Comparison of ENCODE assay signal across 6 cellular contexts in the genomic region with DNA sequence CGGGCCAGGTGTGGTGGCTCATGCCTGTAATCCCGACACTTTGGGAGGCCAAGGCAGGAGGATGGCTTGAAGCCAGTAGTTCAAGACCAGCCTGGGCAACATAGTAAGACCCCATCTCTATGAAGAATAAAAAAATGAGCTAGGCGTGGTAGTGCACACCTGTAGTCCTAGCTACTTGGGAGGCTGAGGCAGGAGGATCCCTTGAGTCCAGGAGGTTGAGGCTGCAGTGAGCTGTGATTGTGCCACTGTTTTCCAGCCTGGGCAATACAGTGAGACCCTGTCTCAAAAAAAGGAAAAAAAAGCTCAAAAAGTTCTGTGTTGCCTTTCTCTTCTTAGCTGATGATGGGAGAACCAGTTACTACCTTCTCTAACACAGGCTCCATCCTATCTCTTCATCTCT. TPM values are rescaled to one million over a fixed set of nuclear protein-coding genes. Genes with fewer than 3 reads are reported as not detected.
A peak's percentile ranks its signal among the peaks of the same experiment; 100 is the strongest.
DNase-seq lines count a peak whose midpoint lies in the region; ATAC-seq, FAIRE-seq and TF ChIP-seq lines count a peak whose summit lies in the region.
"Not testable (repeated sequence)": the region's sequence is repeated elsewhere in the genome, so short reads cannot be mapped to it uniquely, and the experiment has no call there.

No MANE protein-coding gene starts in this region.

- not testable (repeated sequence) for H3K27ac Mint-ChIP-seq in WTC11

- CTCF ChIA-PET in A673 (lab: Charles Lee); HEK293 (lab: Yijun Ruan, JAX); OCI-LY7 (lab: Charles Lee; ENCODE audit: unreplicated experiment); K562 (lab: Yijun Ruan, JAX; ENCODE audit: low intra/inter-chr PET ratio); mammary epithelial cell (lab: Charles Lee; ENCODE audit: low non-redundant PET): not testable (repeated sequence)
- CTCF ChIA-PET in WTC11 (lab: Charles Lee) = interaction anchor here (1.1 kb wide), 1 partner anchor 8 kb away, joined by 3 read pairs; no protein-coding TSS in a partner anchor

- not testable (repeated sequence) for H3K9me3 ChIP-seq in A673 (ENCODE audit: low read depth, low read length, poor library complexity, severe bottlenecking); HEK293 (ENCODE audit: control insufficient read depth, insufficient read depth, low read depth, low read length); OCI-LY7 (ENCODE audit: low read length); K562 (replicated peaks; ENCODE audit: control insufficient read depth, insufficient read depth, low read depth, low read length); mammary epithelial cell (replicated peaks; ENCODE audit: insufficient read depth, low read length)

- TF ChIP-seq CTCF in A673 (conservative IDR thresholded peaks at IDR 0.05; ENCODE audit: low read depth, low read length); HEK293 (tag by site-specific recombination; IDR thresholded peaks at IDR 0.05); OCI-LY7 (conservative IDR thresholded peaks at IDR 0.05; ENCODE audit: low read length); WTC11 (IDR thresholded peaks at IDR 0.05); K562 (IDR thresholded peaks at IDR 0.05 in 2 of 3, conservative IDR thresholded peaks at IDR 0.05 in 1 of 3; ENCODE audit: insufficient read depth in 2 of 3, low read depth in 1 of 3, low read length in 3 of 3); mammary epithelial cell (conservative IDR thresholded peaks at IDR 0.05 in 1 of 2, IDR thresholded peaks at IDR 0.05 in 1 of 2; ENCODE audit: extremely low read depth in 1 of 2, insufficient read depth in 1 of 2, low read depth in 1 of 2, low read length in 2 of 2): not testable (repeated sequence)

- H3K36me3 Mint-ChIP-seq in WTC11 = peaks cover 84% of the 10 kb centered on the region

- TF ChIP-seq POLR2A in K562 (conservative IDR thresholded peaks at IDR 0.05) = not testable (repeated sequence)

- H4K20me1 ChIP-seq in OCI-LY7 (ENCODE audit: insufficient read depth, low read length); K562 (replicated peaks; ENCODE audit: control insufficient read depth, insufficient read depth, low read length); mammary epithelial cell (ENCODE audit: insufficient read depth, low read length): not testable (repeated sequence)

- BruUV-seq in A673 (replicated peaks; lab: Mats Ljungman, UMichigan) (TSS peak; percentile 35), OCI-LY7 (replicated peaks; lab: Mats Ljungman, UMichigan) (TSS peak; percentile 32), K562 (replicated peaks; lab: Mats Ljungman, UMichigan) (TSS peak; percentile 32), mammary epithelial cell (replicated peaks; lab: Mats Ljungman, UMichigan) (TSS peak; percentile 27)

- H3K9me2 ChIP-seq in OCI-LY7 (ENCODE audit: insufficient read depth, low read length) = not testable (repeated sequence)

- H3K4me3 Mint-ChIP-seq in WTC11 = not testable (repeated sequence)

- H3K79me2 ChIP-seq in OCI-LY7 (ENCODE audit: insufficient read depth, low read depth, low read length); K562 (ENCODE audit: control insufficient read depth, insufficient read depth, low read length); mammary epithelial cell (ENCODE audit: insufficient read depth, low read length): not testable (repeated sequence)

- dilution Hi-C loops in mammary epithelial cell (cut with HindIII; ENCODE audit: low sequenced_read_pairs) = not testable (repeated sequence)

- H3K4me2 ChIP-seq in OCI-LY7 (ENCODE audit: low read length); K562 (ENCODE audit: insufficient read depth, low read length); mammary epithelial cell (ENCODE audit: insufficient read depth, low read depth, low read length): not testable (repeated sequence)

- H3K36me3 ChIP-seq in A673 (ENCODE audit: insufficient read depth, low read length, poor library complexity, severe bottlenecking) (peaks cover 30% of the 10 kb centered on the region), HEK293 (ENCODE audit: control insufficient read depth in 2 of 2, insufficient read depth in 1 of 2, low read length in 2 of 2) (peaks cover 6 to 87% of the 10 kb centered on the region in 2 experiments; a peak in 2 of 3 replicates), OCI-LY7 (ENCODE audit: insufficient read depth, low read length) (peaks cover 93% of the 10 kb centered on the region), K562 (ENCODE audit: control insufficient read depth, insufficient read depth, low read length) (peaks cover 82% of the 10 kb centered on the region), mammary epithelial cell (ENCODE audit: insufficient read depth, low read length) (peaks cover 18% of the 10 kb centered on the region)

- not testable (repeated sequence) for ATAC-seq in WTC11, K562

- not testable (repeated sequence) for H3K4me3 ChIP-seq in A673 (ENCODE audit: low read depth, low read length, poor library complexity, severe bottlenecking); HEK293 (ENCODE audit: low read depth, low read length); OCI-LY7 (ENCODE audit: low read depth, low read length, poor library complexity, severe bottlenecking); K562; mammary epithelial cell (replicated peaks in 1 of 3; ENCODE audit: insufficient read depth in 1 of 3, low read depth in 2 of 3, low read length in 3 of 3)

- not testable (repeated sequence) for H3K27ac ChIP-seq in A673 (ENCODE audit: low read depth, low read length, poor library complexity, severe bottlenecking); HEK293 (ENCODE audit: extremely low read depth, low read depth, low read length); OCI-LY7 (ENCODE audit: low read depth, low read length, poor library complexity, severe bottlenecking); K562 (ENCODE audit: extremely low read depth, low read depth, low read length); mammary epithelial cell (ENCODE audit: insufficient read depth, low read depth, low read length)

- in situ Hi-C loops in K562 (cut with MboI); mammary epithelial cell (cut with MboI; ENCODE audit: low sequenced_read_pairs in 2 of 2): not testable (repeated sequence)

- WGBS in K562 (ENCODE audit: insufficient coverage, low coverage, missing lambda C conversion rate) = 92% methylated on average over 3 of the region's 3 CpGs
- WGBS in mammary epithelial cell (ENCODE audit: low coverage, missing lambda C conversion rate) = 100% methylated on average over 2 of the region's 3 CpGs

- H3K9ac ChIP-seq in K562 (ENCODE audit: insufficient read depth in 1 of 2, low read depth in 2 of 2, low read length in 2 of 2); mammary epithelial cell (ENCODE audit: insufficient read depth, low read length): not testable (repeated sequence)

- not testable (repeated sequence) for H3K4me1 Mint-ChIP-seq in WTC11

- not testable (repeated sequence) for TF ChIP-seq EP300 in K562 (IDR thresholded peaks at IDR 0.05; ENCODE audit: low read length)

- H3K9me1 ChIP-seq in K562 (ENCODE audit: control insufficient read depth, insufficient read depth, low read length) = not testable (repeated sequence)

- H2AFZ ChIP-seq in OCI-LY7 (ENCODE audit: low read length); K562 (ENCODE audit: low read depth, low read length); mammary epithelial cell (ENCODE audit: low read depth, low read length): not testable (repeated sequence)

- FAIRE-seq in K562 (lab: Jason Lieb, UNC) = not testable (repeated sequence)

- not testable (repeated sequence) for H3K27me3 Mint-ChIP-seq in WTC11 (ENCODE audit: low read depth)

- not testable (repeated sequence) for H3K27me3 ChIP-seq in A673 (replicated peaks; ENCODE audit: insufficient read depth, low read depth, low read length, poor library complexity); K562 (ENCODE audit: control insufficient read depth in 2 of 2, insufficient read depth in 2 of 2, low read length in 2 of 2); mammary epithelial cell (ENCODE audit: insufficient read depth, low read length)

- not testable (repeated sequence) for TF ChIP-seq RAD21 in K562 (CRISPR knock-in tag; conservative IDR thresholded peaks at IDR 0.05 in 1 of 2, IDR thresholded peaks at IDR 0.05 in 1 of 2)

- not testable (repeated sequence) for H3K9me3 Mint-ChIP-seq in WTC11

- H3K4me1 ChIP-seq in A673 (ENCODE audit: insufficient read depth, low read length, poor library complexity, severe bottlenecking); HEK293 (ENCODE audit: control insufficient read depth, insufficient read depth, low read length); OCI-LY7 (ENCODE audit: insufficient read depth, low read length, poor library complexity, severe bottlenecking); K562 (replicated peaks in 1 of 2; ENCODE audit: control insufficient read depth in 2 of 2, insufficient read depth in 2 of 2, low read length in 2 of 2); mammary epithelial cell (ENCODE audit: insufficient read depth, low read length): not testable (repeated sequence)

- POLR2A ChIA-PET in A673 (lab: Charles Lee; ENCODE audit: low non-redundant PET); WTC11 (lab: Charles Lee): not testable (repeated sequence)
- POLR2A ChIA-PET in HEK293 (lab: Yijun Ruan, JAX) (interaction anchor here (0.6 kb wide), 1 partner anchor 157 kb away, joined by 4 read pairs; no protein-coding TSS in a partner anchor), OCI-LY7 (lab: Charles Lee) (interaction anchor here (0.6 kb wide), 1 partner anchor 260 kb away, joined by 3 read pairs; no protein-coding TSS in a partner anchor), K562 (lab: Yijun Ruan, JAX) (interaction anchor here (0.6 to 3.3 kb wide), 6 partner anchors 8 to 455 kb away, joined by 3 to 16 read pairs (median 4); no protein-coding TSS in a partner anchor)

- intact Hi-C loops in A673 (cut with micrococcal nuclease; ENCODE audit: unreplicated experiment); OCI-LY7 (cut with micrococcal nuclease; ENCODE audit: unreplicated experiment); K562 (cut with micrococcal nuclease); mammary epithelial cell (cut with micrococcal nuclease): not testable (repeated sequence)

- DNase-seq in A673 (ENCODE audit: low spot score); OCI-LY7 (ENCODE audit: low spot score); WTC11 (ENCODE audit: low spot score); K562 (ENCODE audit: extremely low read depth in 1 of 4, low spot score in 3 of 4); mammary epithelial cell: not testable (repeated sequence)

RNA-seq across cellular contexts. Expression of gene TRIM45, which starts 19.7 kb away (rescaled TPM):
- total RNA-seq in A673 (2021) (3.2 and 6.7 TPM in 2 replicates), OCI-LY7 (2022) (not detected in 2 replicates), WTC11 (2021) (11.8 to 17.7 TPM (median 15.7 TPM) in 3 replicates), K562 (2014; rRNA removed) (1.9 and 3.1 TPM in 2 replicates), K562 (2014; rRNA removed; fragmentation: Illumina TruSeq; extraction: Trizol) (2.5 and 3.5 TPM in 2 replicates), K562 (2015; rRNA removed; fragmentation: Illumina TruSeq; extraction: Trizol) (2.2 and 2.3 TPM in 2 replicates), K562 (2021) (3.6 and 5.3 TPM in 2 replicates), mammary epithelial cell (1 to 10 TPM; 2.7 to 4.0 TPM)
- not detected in 2 replicates for total RNA-seq in OCI-LY7 (2014; rRNA removed; shearing (Covaris generic))
- 7.6 and 8.0 TPM in 2 replicates for total RNA-seq in K562 (2011; cell fraction: chromatin; rRNA removed; ENCODE audit: low replicate concordance)
- 6.8 TPM in 2 replicates for total RNA-seq in K562 (2011; cell fraction: nucleolus; rRNA removed)
- total RNA-seq in K562 (2011; cell fraction: nucleoplasm; rRNA removed) = 7.6 and 7.9 TPM in 2 replicates
- polyA plus RNA-seq in K562 (2011; rRNA removed) (5.5 and 6.2 TPM in 2 replicates), K562 (2014; fragmentation: Illumina TruSeq; extraction: Trizol) (3.8 and 4.1 TPM in 2 replicates), K562 (2014; fragmentation: Nextera tagmentation; extraction: Ambion mirVana) (1 to 10 TPM; 2.5 to 4.3 TPM), K562 (2014; rRNA removed) (4.1 and 5.1 TPM in 2 replicates), mammary epithelial cell (1.8 TPM)
- 3.9 and 5.6 TPM in 2 replicates for polyA plus RNA-seq in K562 (2011; cell fraction: cytosol; rRNA removed)
- polyA plus RNA-seq in K562 (2011; cell fraction: nucleus; rRNA removed) = 13.0 and 17.4 TPM in 2 replicates
- 2.8 and 3.7 TPM in 2 replicates for polyA plus RNA-seq in K562 (2012)
- polyA minus RNA-seq in K562 (2011; rRNA and poly(A)+ RNA removed) = 2.6 and 4.2 TPM in 2 replicates
- 1.2 and 4.9 TPM in 2 replicates for polyA minus RNA-seq in K562 (2011; cell fraction: cytosol; rRNA and poly(A)+ RNA removed)
- polyA minus RNA-seq in K562 (2011; cell fraction: nucleus; rRNA and poly(A)+ RNA removed) = 2.7 and 3.1 TPM in 2 replicates
- polyA minus RNA-seq in mammary epithelial cell = 2.9 TPM

RNA-seq across cellular contexts. Expression of gene TTF2, which starts 41.7 kb away (rescaled TPM):
- total RNA-seq in A673 (2021) = 89.1 and 91.4 TPM in 2 replicates
- total RNA-seq in OCI-LY7 (2014; rRNA removed; shearing (Covaris generic)) = 81.3 and 82.6 TPM in 2 replicates
- 133 and 136 TPM in 2 replicates for total RNA-seq in OCI-LY7 (2022)
- total RNA-seq in WTC11 (2021) = 78.9 to 88.8 TPM (median 79.1 TPM) in 3 replicates
- 122 and 267 TPM in 2 replicates for total RNA-seq in K562 (2011; cell fraction: chromatin; rRNA removed; ENCODE audit: low replicate concordance)
- 62.4 and 74.7 TPM in 2 replicates for total RNA-seq in K562 (2011; cell fraction: nucleolus; rRNA removed)
- 84.3 and 104 TPM in 2 replicates for total RNA-seq in K562 (2011; cell fraction: nucleoplasm; rRNA removed)
- 36.1 and 36.2 TPM in 2 replicates for total RNA-seq in K562 (2014; rRNA removed)
- total RNA-seq in K562 (2014; rRNA removed; fragmentation: Illumina TruSeq; extraction: Trizol) = 61.5 and 69.2 TPM in 2 replicates
- 40.0 and 46.1 TPM in 2 replicates for total RNA-seq in K562 (2015; rRNA removed; fragmentation: Illumina TruSeq; extraction: Trizol)
- total RNA-seq in K562 (2021) = 62.5 and 63.3 TPM in 2 replicates
- 71.1 and 77.3 TPM in 2 replicates for polyA plus RNA-seq in K562 (2011; rRNA removed)
- polyA plus RNA-seq in K562 (2011; cell fraction: cytosol; rRNA removed) = 24.3 and 30.5 TPM in 2 replicates
- polyA plus RNA-seq in K562 (2011; cell fraction: nucleus; rRNA removed) = 108 and 124 TPM in 2 replicates
- polyA plus RNA-seq in K562 (2012) = 32.8 and 42.0 TPM in 2 replicates
- polyA plus RNA-seq in K562 (2014; fragmentation: Illumina TruSeq; extraction: Trizol) = 36.0 and 42.1 TPM in 2 replicates
- polyA plus RNA-seq in K562 (2014; fragmentation: Nextera tagmentation; extraction: Ambion mirVana) = 10 to 100 TPM in 1 of 2 experiments, 1 to 10 TPM in 1; 9.4 to 10.5 TPM
- 36.6 and 41.3 TPM in 2 replicates for polyA plus RNA-seq in K562 (2014; rRNA removed)
- polyA minus RNA-seq in K562 (2011; rRNA and poly(A)+ RNA removed) = 55.0 and 68.2 TPM in 2 replicates
- polyA minus RNA-seq in K562 (2011; cell fraction: cytosol; rRNA and poly(A)+ RNA removed) = 30.9 and 39.0 TPM in 2 replicates
- polyA minus RNA-seq in K562 (2011; cell fraction: nucleus; rRNA and poly(A)+ RNA removed) = 48.9 and 88.3 TPM in 2 replicates
- 10 to 100 TPM; 15.5 to 41.3 TPM for total RNA-seq in mammary epithelial cell
- 19.1 TPM for polyA plus RNA-seq in mammary epithelial cell
- 30.7 TPM for polyA minus RNA-seq in mammary epithelial cell
